2 cellular contexts compared by ENCODE assay signal in the genomic region with DNA sequence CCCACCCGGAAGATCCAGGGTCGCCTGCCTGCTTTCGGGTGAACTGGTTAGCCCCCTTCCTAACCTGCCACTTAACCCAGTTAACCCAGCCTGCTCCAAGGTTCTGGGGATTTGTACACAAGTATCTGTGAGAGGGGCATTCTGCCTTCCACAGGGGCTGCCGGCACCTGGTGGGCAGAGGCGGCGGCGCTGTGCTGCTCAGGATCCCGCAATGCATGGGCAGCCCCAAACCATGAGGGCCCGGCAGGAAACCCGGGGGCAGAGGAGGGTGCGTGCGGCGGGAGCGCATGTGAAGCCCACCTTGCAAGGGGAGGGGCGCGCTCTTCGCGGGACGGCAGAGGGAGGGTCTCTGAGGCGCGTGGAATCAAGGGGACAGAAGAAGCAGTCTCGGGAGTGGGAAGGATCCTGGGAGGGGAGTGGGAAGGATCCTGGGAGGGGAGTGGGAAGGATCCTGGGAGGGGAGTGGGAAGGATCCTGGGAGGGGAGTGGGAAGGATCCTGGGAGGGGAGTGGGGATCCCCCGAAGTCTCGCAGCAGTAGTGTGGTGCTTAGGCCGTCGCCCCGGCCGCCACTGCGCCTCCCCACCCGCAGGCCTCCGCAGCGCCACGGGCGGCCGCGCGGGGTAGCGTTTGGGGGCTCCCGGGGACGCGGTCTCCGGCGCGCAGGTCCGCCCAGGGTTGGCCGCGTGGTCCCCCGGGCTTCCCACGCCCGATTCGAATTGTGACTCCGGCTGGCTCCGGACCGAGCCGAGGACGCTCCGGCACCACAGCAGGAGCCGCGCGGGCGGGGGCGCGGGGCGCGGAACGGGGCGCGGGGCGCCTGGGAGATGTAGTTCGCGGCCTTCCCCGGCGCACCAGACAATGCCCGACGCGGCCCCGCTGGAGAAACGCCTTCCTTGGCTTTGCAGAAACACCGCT.
TF ChIP-seq lines count a peak whose summit lies in the region.

No MANE protein-coding gene starts in this region.

TF ChIP-seq in HEK293, 187 proteins besides CTCF, POLR2A, EP300 and RAD21 (continues in another document):
- TF ChIP-seq, protein P1, sequence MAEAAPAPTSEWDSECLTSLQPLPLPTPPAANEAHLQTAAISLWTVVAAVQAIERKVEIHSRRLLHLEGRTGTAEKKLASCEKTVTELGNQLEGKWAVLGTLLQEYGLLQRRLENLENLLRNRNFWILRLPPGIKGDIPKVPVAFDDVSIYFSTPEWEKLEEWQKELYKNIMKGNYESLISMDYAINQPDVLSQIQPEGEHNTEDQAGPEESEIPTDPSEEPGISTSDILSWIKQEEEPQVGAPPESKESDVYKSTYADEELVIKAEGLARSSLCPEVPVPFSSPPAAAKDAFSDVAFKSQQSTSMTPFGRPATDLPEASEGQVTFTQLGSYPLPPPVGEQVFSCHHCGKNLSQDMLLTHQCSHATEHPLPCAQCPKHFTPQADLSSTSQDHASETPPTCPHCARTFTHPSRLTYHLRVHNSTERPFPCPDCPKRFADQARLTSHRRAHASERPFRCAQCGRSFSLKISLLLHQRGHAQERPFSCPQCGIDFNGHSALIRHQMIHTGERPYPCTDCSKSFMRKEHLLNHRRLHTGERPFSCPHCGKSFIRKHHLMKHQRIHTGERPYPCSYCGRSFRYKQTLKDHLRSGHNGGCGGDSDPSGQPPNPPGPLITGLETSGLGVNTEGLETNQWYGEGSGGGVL (tag by site-specific recombination; IDR thresholded peaks at IDR 0.05) = peak; percentile 88
- TF ChIP-seq ZNF596 (tag by site-specific recombination; IDR thresholded peaks at IDR 0.05) (0 out of 2 replicates have a peak, but pooled peaks have one; percentile 23), ZNF776 (tag by site-specific recombination; IDR thresholded peaks at IDR 0.05; ENCODE audit: borderline replicate concordance) (no peak), ZNF777 (tag by site-specific recombination; IDR thresholded peaks at IDR 0.05; ENCODE audit: borderline replicate concordance) (no peak), ZNF48 (tag by site-specific recombination; IDR thresholded peaks at IDR 0.05) (no peak), ZNF133 (tag by site-specific recombination; IDR thresholded peaks at IDR 0.05) (no peak), GLIS1 (tag by site-specific recombination; IDR thresholded peaks at IDR 0.05) (peak; percentile 59; the same call in 1 of the 2 replicates), ZBTB8A (tag by site-specific recombination; IDR thresholded peaks at IDR 0.05) (peak; percentile 75), ZNF10 (tag by site-specific recombination; IDR thresholded peaks at IDR 0.05) (peak; percentile 68), ZNF660 (tag by site-specific recombination; IDR thresholded peaks at IDR 0.05) (peak; percentile 79; the same call in 1 of the 2 replicates), YY2 (tag by site-specific recombination; IDR thresholded peaks at IDR 0.05) (0 out of 2 replicates have a peak, but pooled peaks have one; percentile 32), KLF10 (tag by site-specific recombination; IDR thresholded peaks at IDR 0.05) (0 out of 2 replicates have a peak, but pooled peaks have one; percentile 24), ZIC2 (tag by site-specific recombination; IDR thresholded peaks at IDR 0.05) (peak; percentile 36; the same call in 1 of the 2 replicates), ZBTB20 (tag by site-specific recombination; IDR thresholded peaks at IDR 0.05) (0 out of 2 replicates have a peak, but pooled peaks have one; percentile 41), ZNF521 (tag by site-specific recombination; IDR thresholded peaks at IDR 0.05) (no peak)
- TF ChIP-seq, protein P2, sequence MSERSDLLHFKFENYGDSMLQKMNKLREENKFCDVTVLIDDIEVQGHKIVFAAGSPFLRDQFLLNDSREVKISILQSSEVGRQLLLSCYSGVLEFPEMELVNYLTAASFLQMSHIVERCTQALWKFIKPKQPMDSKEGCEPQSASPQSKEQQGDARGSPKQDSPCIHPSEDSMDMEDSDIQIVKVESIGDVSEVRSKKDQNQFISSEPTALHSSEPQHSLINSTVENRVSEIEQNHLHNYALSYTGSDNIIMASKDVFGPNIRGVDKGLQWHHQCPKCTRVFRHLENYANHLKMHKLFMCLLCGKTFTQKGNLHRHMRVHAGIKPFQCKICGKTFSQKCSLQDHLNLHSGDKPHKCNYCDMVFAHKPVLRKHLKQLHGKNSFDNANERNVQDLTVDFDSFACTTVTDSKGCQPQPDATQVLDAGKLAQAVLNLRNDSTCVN (tag by site-specific recombination; optimal IDR thresholded peaks at IDR 0.05) = peak; percentile 85
- TF ChIP-seq, protein P3, sequence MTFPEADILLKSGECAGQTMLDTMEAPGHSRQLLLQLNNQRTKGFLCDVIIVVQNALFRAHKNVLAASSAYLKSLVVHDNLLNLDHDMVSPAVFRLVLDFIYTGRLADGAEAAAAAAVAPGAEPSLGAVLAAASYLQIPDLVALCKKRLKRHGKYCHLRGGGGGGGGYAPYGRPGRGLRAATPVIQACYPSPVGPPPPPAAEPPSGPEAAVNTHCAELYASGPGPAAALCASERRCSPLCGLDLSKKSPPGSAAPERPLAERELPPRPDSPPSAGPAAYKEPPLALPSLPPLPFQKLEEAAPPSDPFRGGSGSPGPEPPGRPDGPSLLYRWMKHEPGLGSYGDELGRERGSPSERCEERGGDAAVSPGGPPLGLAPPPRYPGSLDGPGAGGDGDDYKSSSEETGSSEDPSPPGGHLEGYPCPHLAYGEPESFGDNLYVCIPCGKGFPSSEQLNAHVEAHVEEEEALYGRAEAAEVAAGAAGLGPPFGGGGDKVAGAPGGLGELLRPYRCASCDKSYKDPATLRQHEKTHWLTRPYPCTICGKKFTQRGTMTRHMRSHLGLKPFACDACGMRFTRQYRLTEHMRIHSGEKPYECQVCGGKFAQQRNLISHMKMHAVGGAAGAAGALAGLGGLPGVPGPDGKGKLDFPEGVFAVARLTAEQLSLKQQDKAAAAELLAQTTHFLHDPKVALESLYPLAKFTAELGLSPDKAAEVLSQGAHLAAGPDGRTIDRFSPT (tag by site-specific recombination; IDR thresholded peaks at IDR 0.05) = peak; percentile 56; the same call in 1 of the 2 replicates
- TF ChIP-seq, protein P4, sequence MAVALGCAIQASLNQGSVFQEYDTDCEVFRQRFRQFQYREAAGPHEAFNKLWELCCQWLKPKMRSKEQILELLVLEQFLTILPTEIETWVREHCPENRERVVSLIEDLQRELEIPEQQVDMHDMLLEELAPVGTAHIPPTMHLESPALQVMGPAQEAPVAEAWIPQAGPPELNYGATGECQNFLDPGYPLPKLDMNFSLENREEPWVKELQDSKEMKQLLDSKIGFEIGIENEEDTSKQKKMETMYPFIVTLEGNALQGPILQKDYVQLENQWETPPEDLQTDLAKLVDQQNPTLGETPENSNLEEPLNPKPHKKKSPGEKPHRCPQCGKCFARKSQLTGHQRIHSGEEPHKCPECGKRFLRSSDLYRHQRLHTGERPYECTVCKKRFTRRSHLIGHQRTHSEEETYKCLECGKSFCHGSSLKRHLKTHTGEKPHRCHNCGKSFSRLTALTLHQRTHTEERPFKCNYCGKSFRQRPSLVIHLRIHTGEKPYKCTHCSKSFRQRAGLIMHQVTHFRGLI (tag by site-specific recombination; IDR thresholded peaks at IDR 0.05) = peak; percentile 51; the same call in 1 of the 2 replicates
- TF ChIP-seq, protein P5, sequence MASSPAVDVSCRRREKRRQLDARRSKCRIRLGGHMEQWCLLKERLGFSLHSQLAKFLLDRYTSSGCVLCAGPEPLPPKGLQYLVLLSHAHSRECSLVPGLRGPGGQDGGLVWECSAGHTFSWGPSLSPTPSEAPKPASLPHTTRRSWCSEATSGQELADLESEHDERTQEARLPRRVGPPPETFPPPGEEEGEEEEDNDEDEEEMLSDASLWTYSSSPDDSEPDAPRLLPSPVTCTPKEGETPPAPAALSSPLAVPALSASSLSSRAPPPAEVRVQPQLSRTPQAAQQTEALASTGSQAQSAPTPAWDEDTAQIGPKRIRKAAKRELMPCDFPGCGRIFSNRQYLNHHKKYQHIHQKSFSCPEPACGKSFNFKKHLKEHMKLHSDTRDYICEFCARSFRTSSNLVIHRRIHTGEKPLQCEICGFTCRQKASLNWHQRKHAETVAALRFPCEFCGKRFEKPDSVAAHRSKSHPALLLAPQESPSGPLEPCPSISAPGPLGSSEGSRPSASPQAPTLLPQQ (tag by site-specific recombination; IDR thresholded peaks at IDR 0.05) = peak; percentile 22; the same call in 1 of the 2 replicates

TF ChIP-seq in H1, 55 proteins besides CTCF, POLR2A, EP300 and RAD21 (continues in another document):
- no peak for TF ChIP-seq JUND (IDR thresholded peaks at IDR 0.05; ENCODE audit: low read length)
- no peak for TF ChIP-seq YY1 (IDR thresholded peaks at IDR 0.05; ENCODE audit: low read depth, low read length)
- no peak for TF ChIP-seq BCL11A (IDR thresholded peaks at IDR 0.05; ENCODE audit: low read depth in 2 of 2, low read length in 2 of 2)
- TF ChIP-seq BACH1 (IDR thresholded peaks at IDR 0.05; ENCODE audit: low read length) = no peak
- no peak for TF ChIP-seq POLR2AphosphoS5 (IDR thresholded peaks at IDR 0.05; ENCODE audit: low read depth, low read length)
- TF ChIP-seq ASH2L (IDR thresholded peaks at IDR 0.05; ENCODE audit: low read length) = peak; percentile 32
- TF ChIP-seq RXRA (IDR thresholded peaks at IDR 0.05; ENCODE audit: insufficient read depth, low read depth, low read length) = no peak
- no peak for TF ChIP-seq SIRT6 (IDR thresholded peaks at IDR 0.05; ENCODE audit: low read length)
- TF ChIP-seq PHF8 (conservative IDR thresholded peaks at IDR 0.05; ENCODE audit: low read depth, low read length) = peak; percentile 48
- TF ChIP-seq SP1 (IDR thresholded peaks at IDR 0.05; ENCODE audit: low read depth, low read length) = no peak
- no peak for TF ChIP-seq RFX5 (IDR thresholded peaks at IDR 0.05; ENCODE audit: borderline replicate concordance, low read depth, low read length)
- no peak for TF ChIP-seq RNF2 (IDR thresholded peaks at IDR 0.05; ENCODE audit: borderline replicate concordance, low read depth, low read length, missing control alignments, poor library complexity, severe bottlenecking)
- TF ChIP-seq, protein P6, sequence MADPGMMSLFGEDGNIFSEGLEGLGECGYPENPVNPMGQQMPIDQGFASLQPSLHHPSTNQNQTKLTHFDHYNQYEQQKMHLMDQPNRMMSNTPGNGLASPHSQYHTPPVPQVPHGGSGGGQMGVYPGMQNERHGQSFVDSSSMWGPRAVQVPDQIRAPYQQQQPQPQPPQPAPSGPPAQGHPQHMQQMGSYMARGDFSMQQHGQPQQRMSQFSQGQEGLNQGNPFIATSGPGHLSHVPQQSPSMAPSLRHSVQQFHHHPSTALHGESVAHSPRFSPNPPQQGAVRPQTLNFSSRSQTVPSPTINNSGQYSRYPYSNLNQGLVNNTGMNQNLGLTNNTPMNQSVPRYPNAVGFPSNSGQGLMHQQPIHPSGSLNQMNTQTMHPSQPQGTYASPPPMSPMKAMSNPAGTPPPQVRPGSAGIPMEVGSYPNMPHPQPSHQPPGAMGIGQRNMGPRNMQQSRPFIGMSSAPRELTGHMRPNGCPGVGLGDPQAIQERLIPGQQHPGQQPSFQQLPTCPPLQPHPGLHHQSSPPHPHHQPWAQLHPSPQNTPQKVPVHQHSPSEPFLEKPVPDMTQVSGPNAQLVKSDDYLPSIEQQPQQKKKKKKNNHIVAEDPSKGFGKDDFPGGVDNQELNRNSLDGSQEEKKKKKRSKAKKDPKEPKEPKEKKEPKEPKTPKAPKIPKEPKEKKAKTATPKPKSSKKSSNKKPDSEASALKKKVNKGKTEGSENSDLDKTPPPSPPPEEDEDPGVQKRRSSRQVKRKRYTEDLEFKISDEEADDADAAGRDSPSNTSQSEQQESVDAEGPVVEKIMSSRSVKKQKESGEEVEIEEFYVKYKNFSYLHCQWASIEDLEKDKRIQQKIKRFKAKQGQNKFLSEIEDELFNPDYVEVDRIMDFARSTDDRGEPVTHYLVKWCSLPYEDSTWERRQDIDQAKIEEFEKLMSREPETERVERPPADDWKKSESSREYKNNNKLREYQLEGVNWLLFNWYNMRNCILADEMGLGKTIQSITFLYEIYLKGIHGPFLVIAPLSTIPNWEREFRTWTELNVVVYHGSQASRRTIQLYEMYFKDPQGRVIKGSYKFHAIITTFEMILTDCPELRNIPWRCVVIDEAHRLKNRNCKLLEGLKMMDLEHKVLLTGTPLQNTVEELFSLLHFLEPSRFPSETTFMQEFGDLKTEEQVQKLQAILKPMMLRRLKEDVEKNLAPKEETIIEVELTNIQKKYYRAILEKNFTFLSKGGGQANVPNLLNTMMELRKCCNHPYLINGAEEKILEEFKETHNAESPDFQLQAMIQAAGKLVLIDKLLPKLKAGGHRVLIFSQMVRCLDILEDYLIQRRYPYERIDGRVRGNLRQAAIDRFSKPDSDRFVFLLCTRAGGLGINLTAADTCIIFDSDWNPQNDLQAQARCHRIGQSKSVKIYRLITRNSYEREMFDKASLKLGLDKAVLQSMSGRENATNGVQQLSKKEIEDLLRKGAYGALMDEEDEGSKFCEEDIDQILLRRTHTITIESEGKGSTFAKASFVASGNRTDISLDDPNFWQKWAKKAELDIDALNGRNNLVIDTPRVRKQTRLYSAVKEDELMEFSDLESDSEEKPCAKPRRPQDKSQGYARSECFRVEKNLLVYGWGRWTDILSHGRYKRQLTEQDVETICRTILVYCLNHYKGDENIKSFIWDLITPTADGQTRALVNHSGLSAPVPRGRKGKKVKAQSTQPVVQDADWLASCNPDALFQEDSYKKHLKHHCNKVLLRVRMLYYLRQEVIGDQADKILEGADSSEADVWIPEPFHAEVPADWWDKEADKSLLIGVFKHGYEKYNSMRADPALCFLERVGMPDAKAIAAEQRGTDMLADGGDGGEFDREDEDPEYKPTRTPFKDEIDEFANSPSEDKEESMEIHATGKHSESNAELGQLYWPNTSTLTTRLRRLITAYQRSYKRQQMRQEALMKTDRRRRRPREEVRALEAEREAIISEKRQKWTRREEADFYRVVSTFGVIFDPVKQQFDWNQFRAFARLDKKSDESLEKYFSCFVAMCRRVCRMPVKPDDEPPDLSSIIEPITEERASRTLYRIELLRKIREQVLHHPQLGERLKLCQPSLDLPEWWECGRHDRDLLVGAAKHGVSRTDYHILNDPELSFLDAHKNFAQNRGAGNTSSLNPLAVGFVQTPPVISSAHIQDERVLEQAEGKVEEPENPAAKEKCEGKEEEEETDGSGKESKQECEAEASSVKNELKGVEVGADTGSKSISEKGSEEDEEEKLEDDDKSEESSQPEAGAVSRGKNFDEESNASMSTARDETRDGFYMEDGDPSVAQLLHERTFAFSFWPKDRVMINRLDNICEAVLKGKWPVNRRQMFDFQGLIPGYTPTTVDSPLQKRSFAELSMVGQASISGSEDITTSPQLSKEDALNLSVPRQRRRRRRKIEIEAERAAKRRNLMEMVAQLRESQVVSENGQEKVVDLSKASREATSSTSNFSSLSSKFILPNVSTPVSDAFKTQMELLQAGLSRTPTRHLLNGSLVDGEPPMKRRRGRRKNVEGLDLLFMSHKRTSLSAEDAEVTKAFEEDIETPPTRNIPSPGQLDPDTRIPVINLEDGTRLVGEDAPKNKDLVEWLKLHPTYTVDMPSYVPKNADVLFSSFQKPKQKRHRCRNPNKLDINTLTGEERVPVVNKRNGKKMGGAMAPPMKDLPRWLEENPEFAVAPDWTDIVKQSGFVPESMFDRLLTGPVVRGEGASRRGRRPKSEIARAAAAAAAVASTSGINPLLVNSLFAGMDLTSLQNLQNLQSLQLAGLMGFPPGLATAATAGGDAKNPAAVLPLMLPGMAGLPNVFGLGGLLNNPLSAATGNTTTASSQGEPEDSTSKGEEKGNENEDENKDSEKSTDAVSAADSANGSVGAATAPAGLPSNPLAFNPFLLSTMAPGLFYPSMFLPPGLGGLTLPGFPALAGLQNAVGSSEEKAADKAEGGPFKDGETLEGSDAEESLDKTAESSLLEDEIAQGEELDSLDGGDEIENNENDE (IDR thresholded peaks at IDR 0.05; ENCODE audit: insufficient replicate concordance, low read length) = no peak
- TF ChIP-seq SRF (IDR thresholded peaks at IDR 0.05; ENCODE audit: low read depth, low read length) = no peak
- no peak for TF ChIP-seq HDAC2 (IDR thresholded peaks at IDR 0.05; ENCODE audit: borderline replicate concordance in 1 of 2, low read depth in 2 of 2, low read length in 2 of 2)
- no peak for TF ChIP-seq SUZ12 (IDR thresholded peaks at IDR 0.05; ENCODE audit: low read length)
- TF ChIP-seq SIX5 (IDR thresholded peaks at IDR 0.05; ENCODE audit: low read depth, low read length) = peak; percentile 52
- TF ChIP-seq, protein P7, sequence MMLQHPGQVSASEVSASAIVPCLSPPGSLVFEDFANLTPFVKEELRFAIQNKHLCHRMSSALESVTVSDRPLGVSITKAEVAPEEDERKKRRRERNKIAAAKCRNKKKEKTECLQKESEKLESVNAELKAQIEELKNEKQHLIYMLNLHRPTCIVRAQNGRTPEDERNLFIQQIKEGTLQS (IDR thresholded peaks at IDR 0.05; ENCODE audit: insufficient read depth, low read depth, low read length) = no peak
